ENCODE assay signal across 6 cellular contexts in the genomic region with DNA sequence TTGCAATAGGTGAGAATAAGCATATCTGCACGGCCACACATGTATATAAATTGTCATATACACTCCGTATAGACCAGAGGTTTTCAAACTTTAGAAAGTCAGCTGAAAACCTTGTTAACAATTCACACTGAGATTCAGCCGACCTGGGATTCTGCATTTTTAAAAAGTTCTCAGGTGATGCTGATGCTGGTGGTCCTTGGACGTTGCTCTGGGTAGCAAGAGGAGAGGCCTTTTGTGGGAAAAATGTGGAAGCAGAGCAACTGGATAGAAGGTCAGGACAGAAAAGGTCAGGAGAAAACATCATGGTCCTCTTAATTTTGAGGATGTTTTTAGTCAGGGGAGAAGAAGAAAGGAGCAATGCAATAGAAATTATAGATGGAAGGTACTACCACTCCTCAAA. TPM values are rescaled to one million over a fixed set of nuclear protein-coding genes. Genes with fewer than 3 reads are reported as not detected.
"Had no signal": no experiment of that assay in that cellular context is flagged by ENCODE, and none has a peak within 500 bp of the region (broad histone marks: within the 10 kb centered on the region; RNA-seq: fewer than 3 reads in every experiment).

No MANE protein-coding gene starts in this region.

RNA-seq across cellular contexts. Expression of a gene that starts 52.9 kb away (rescaled TPM):
- total RNA-seq: GM23248, GM23338, H1, H7, H9, HFFc6 had no signal
- polyA plus RNA-seq: GM23248, GM23338, H1 had no signal
